Comparison of ENCODE assay signal across 10 cellular contexts in the genomic region with DNA sequence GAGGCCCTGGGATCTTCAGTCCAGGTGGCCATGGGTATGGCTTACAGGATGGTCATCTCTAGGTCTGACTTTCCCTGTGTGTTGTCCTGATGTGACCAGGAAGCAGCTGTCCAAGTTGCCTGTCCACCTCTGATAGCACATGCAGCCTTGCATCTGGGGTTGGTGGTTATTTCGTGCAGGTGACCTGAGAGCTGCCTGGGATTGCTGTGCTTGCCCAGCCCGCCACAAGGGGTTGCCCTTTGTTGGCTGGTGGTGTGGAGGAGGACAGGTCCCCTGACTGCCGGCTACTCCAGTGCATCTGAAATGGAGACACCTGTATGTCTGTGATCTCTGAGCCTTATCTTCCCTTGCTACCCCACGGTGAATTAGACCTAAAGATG.
DNase-seq lines count a peak whose midpoint lies in the region; ATAC-seq, FAIRE-seq and TF ChIP-seq lines count a peak whose summit lies in the region.
"Had no signal": no experiment of that assay in that cellular context is flagged by ENCODE, and none has a peak within 500 bp of the region (broad histone marks: within the 10 kb centered on the region; RNA-seq: fewer than 3 reads in every experiment).

No MANE protein-coding gene starts in this region.

- H3K9me2 ChIP-seq in OCI-LY1 (ENCODE audit: low read depth, low read length): no peaks in the 10 kb centered on the region

- H3K27me3 Mint-ChIP-seq in osteocyte (ENCODE audit: unreplicated experiment): no peaks in the 10 kb centered on the region

- H3K36me3 ChIP-seq in OCI-LY1 (ENCODE audit: insufficient read depth, low read length): no peaks in the 10 kb centered on the region

- no peaks in the 10 kb centered on the region for H4K20me1 ChIP-seq in OCI-LY1 (ENCODE audit: insufficient read depth, low read length)

- no peak for ATAC-seq in HG03159 (IDR thresholded peaks at IDR 0.05; ENCODE audit: unreplicated experiment)
- no peak for ATAC-seq in GM18519 (IDR thresholded peaks at IDR 0.05; ENCODE audit: low FRiP score, unreplicated experiment)

- peak; percentile 63 for TF ChIP-seq CTCF in OCI-LY1 (IDR thresholded peaks at IDR 0.05; ENCODE audit: low read length)
- peak; percentile 8 for TF ChIP-seq CTCF in osteocyte (IDR thresholded peaks at IDR 0.05)

- H3K4me3 ChIP-seq in OCI-LY1 (ENCODE audit: low read depth, low read length, poor library complexity, severe bottlenecking): no peak overlapping the region

- no peak overlapping the region for H3K4me2 ChIP-seq in OCI-LY1 (ENCODE audit: low read length)

- peaks cover 3% of the 10 kb centered on the region for H3K36me3 Mint-ChIP-seq in osteocyte (ENCODE audit: unreplicated experiment)

- no peaks in the 10 kb centered on the region for H3F3A ChIP-seq in OCI-LY1 (ENCODE audit: insufficient read depth, low read length)

- no peak overlapping the region for H2AFZ ChIP-seq in OCI-LY1 (ENCODE audit: low read length)

- H3K27me3 ChIP-seq in OCI-LY1 (ENCODE audit: insufficient read depth, low read length): no peaks in the 10 kb centered on the region

- H3K4me1 Mint-ChIP-seq in osteocyte (ENCODE audit: unreplicated experiment): peaks cover 28% of the 10 kb centered on the region

- H3K9ac ChIP-seq in OCI-LY1 (ENCODE audit: low read length): no peak overlapping the region

- no peaks in the 10 kb centered on the region for H3K4me1 ChIP-seq in OCI-LY1 (ENCODE audit: insufficient read depth, low read length, severe bottlenecking)

- H3K9me3 Mint-ChIP-seq in osteocyte (ENCODE audit: unreplicated experiment): no peaks in the 10 kb centered on the region

- DNase-seq in ELF-1 (ENCODE audit: low read depth, low spot score): peak; percentile 43
- no peak for DNase-seq in epithelial cell of prostate (ENCODE audit: low read depth, low spot score)
- no peak for DNase-seq in osteocyte (ENCODE audit: extremely low spot score, unreplicated experiment)
- DNase-seq in RCC 7860 (ENCODE audit: low spot score): no peak
- no peak for DNase-seq in 8988T
- DNase-seq: activated CD4-positive, CD25-positive, alpha-beta regulatory T cell treated with anti-CD3 and anti-CD28 coated beads, Interleukin-2, amount 50 U/mL, for 72 hours; NCI-H1092 had no signal

- no peak overlapping the region for H3K27ac ChIP-seq in OCI-LY1 (ENCODE audit: low read depth, low read length, poor library complexity, severe bottlenecking)
- H3K27ac ChIP-seq in epithelial cell of prostate: peak overlapping the region; percentile 96

- no peak overlapping the region for H3K27ac Mint-ChIP-seq in osteocyte (ENCODE audit: unreplicated experiment)

- no peaks in the 10 kb centered on the region for H3K79me2 ChIP-seq in OCI-LY1 (ENCODE audit: insufficient read depth, low read length)

- no peak for FAIRE-seq in RCC 7860 (lab: Jason Lieb, UNC)

- H3K9me3 ChIP-seq in OCI-LY1 (ENCODE audit: low read length): no peaks in the 10 kb centered on the region

- no peak overlapping the region for H3K4me3 Mint-ChIP-seq in osteocyte (ENCODE audit: unreplicated experiment)
